ENCODE assay signal across 37 cellular contexts in the genomic region with DNA sequence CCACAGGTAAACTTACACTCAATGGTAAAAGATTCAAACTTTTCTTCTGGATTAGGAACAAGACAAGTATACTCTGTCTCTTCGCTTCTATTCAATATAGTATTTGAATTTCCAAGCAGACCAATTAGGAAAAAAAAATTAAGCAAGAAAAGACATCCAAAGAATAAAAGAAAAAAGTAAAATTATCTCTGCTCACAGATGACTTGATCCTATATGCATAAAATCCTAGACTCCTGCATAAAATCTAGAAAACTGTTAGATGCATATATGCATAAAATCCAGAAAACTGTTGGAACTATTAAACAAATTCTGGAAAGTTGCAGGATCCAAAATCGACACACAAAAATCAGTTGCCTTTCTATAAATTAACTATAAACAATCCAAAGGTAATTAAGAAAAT. TPM values are rescaled to one million over a fixed set of nuclear protein-coding genes. Genes with fewer than 3 reads are reported as not detected.
"Had no signal": no experiment of that assay in that cellular context is flagged by ENCODE, and none has a peak within 500 bp of the region (broad histone marks: within the 10 kb centered on the region; RNA-seq: fewer than 3 reads in every experiment).

A gene with protein sequence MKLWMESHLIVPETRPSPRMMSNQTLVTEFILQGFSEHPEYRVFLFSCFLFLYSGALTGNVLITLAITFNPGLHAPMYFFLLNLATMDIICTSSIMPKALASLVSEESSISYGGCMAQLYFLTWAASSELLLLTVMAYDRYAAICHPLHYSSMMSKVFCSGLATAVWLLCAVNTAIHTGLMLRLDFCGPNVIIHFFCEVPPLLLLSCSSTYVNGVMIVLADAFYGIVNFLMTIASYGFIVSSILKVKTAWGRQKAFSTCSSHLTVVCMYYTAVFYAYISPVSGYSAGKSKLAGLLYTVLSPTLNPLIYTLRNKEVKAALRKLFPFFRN (minus strand): TSS at position 101 of the 400 bp plus-strand sequence. CDS start 11,186 bp downstream, outside the sequence.

- H3K36me3 ChIP-seq: MG63 had no signal

- H3K27me3 ChIP-seq: MG63 had no signal

- H3K27ac ChIP-seq: KMS-11 had no signal

- H3K9me3 ChIP-seq: MG63 had no signal

- H3K4me2 ChIP-seq: KMS-11 had no signal

- H3K4me3 ChIP-seq: MG63 had no signal

- DNase-seq: Karpas-422, Kasumi-1, MG63, MM.1S, MV-4-11, NCI-H1048, NCI-H1092, NCI-H1092 treated with DMSO at 0.1 percent for 48 hours, NCI-H1105, NCI-H1105 treated with DMSO at 0.1 percent for 48 hours, NCI-H1417, NCI-H1417 treated with DMSO at 0.1 percent for 48 hours, NCI-H1436, NCI-H1436 treated with DMSO at 0.1 percent for 48 hours, NCI-H146, NCI-H1694, NCI-H1694 treated with DMSO at 0.1 percent for 48 hours, NCI-H187, NCI-H187 treated with DMSO at 0.1 percent for 48 hours, NCI-H1930, NCI-H2029, NCI-H2029 treated with DMSO at 0.1 percent for 48 hours, NCI-H2081, NCI-H2081 treated with DMSO at 0.1 percent for 48 hours, NCI-H2107, NCI-H2171, NCI-H2171 treated with DMSO at 0.1 percent for 48 hours, NCI-H2227 treated with DMSO at 0.1 percent for 48 hours, NCI-H226, NCI-H345, NCI-H446, NCI-H446 treated with DMSO at 0.1 percent for 48 hours, NCI-H510A had no signal

RNA-seq across cellular contexts. Expression of the gene that starts here (rescaled TPM):
- total RNA-seq: LHCN-M2, MCF 10A, NCI-H460 had no signal
